ENCODE assay signal across 32 cellular contexts in genomic region chr4:81954266-81954665, GRCh38.
"Had no signal": no experiment of that assay in that cellular context is flagged by ENCODE, and none has a peak within 500 bp of the region (broad histone marks: within the 10 kb centered on the region; RNA-seq: fewer than 3 reads in every experiment).

No MANE protein-coding gene starts in this region.

- DNase-seq: activated CD4-positive, alpha-beta T cell treated with anti-CD3 and anti-CD28 coated beads for 36 hours; activated CD4-positive, alpha-beta T cell treated with anti-CD3 and anti-CD28 coated beads, Interleukin-2, amount 10 ng/mL, durations not matched to agents 7 days and 5 days; activated CD4-positive, alpha-beta T cell treated with anti-CD3 and anti-CD28 coated beads, Interleukin-2, amount 50 U/mL, for 48 hours; activated CD8-positive, alpha-beta T cell treated with anti-CD3 and anti-CD28 coated beads, Interleukin-2, amount 10 ng/mL, durations not matched to agents 7 days and 5 days; activated gamma-delta T cell treated with Interleukin-2 at 50 U/mL for 16 hours; activated naive CD4-positive, alpha-beta T cell treated with anti-CD3 and anti-CD28 coated beads for 36 hours; activated T-cell treated with anti-CD3 and anti-CD28 coated beads, Interleukin-2, amount 50 U/mL, for 24 hours; adrenal gland; body of pancreas; caudate nucleus; MM.1S; MV-4-11; NCI-H1092; NCI-H1436 treated with DMSO at 0.1 percent for 48 hours; NCI-H1694 treated with DMSO at 0.1 percent for 48 hours; NCI-H2029; NCI-H345; NCI-H526; NCI-H748 treated with DMSO at 0.1 percent for 48 hours; NK-92 treated with Interleukin-12 subunit alpha and Interleukin-12 subunit beta, amount 100 ng/mL, for 24 hours; PC-3; Peyer's patch; RPMI8226; SHP77 treated with DMSO at 0.1 percent for 48 hours; SK-N-SH had no signal

- H3K9ac ChIP-seq: SK-N-SH had no signal

- H3K27ac ChIP-seq: adrenal gland, body of pancreas, breast epithelium, Peyer's patch, SJSA1 had no signal

- H3K4me2 ChIP-seq: SK-N-SH had no signal

- H3K27me3 ChIP-seq: adrenal gland, body of pancreas, breast epithelium, Peyer's patch, SJSA1 had no signal

- H3K4me3 ChIP-seq: adrenal gland, body of pancreas, breast epithelium, Peyer's patch, SJSA1 had no signal

- FAIRE-seq: astrocyte, TTC549 had no signal

- ATAC-seq: activated CD4-positive, alpha-beta T cell treated with anti-CD3 and anti-CD28 coated beads for 36 hours; activated CD4-positive, CD25-positive, alpha-beta regulatory T cell treated with anti-CD3 and anti-CD28 coated beads, Interleukin-2, amount 50 U/mL, for 24 hours; activated CD8-positive, alpha-beta T cell treated with anti-CD3 and anti-CD28 coated beads, Interleukin-2, amount 10 ng/mL, durations not matched to agents 7 days and 5 days; activated naive CD4-positive, alpha-beta T cell treated with anti-CD3 and anti-CD28 coated beads, Interleukin-2, amount 50 U/mL, for 72 hours; body of pancreas; PC-3; WTC11 had no signal

- H3K9me2 ChIP-seq: SK-N-SH had no signal

- H3K9me3 ChIP-seq: adrenal gland, body of pancreas, breast epithelium, Peyer's patch, SJSA1, SK-N-SH had no signal

- H3K36me3 ChIP-seq: adrenal gland, breast epithelium, Peyer's patch, SJSA1 had no signal

- H3K4me1 ChIP-seq: adrenal gland, body of pancreas, breast epithelium, Peyer's patch, SJSA1 had no signal
